Comparison of ENCODE assay signal across 8 cellular contexts in the genomic region with DNA sequence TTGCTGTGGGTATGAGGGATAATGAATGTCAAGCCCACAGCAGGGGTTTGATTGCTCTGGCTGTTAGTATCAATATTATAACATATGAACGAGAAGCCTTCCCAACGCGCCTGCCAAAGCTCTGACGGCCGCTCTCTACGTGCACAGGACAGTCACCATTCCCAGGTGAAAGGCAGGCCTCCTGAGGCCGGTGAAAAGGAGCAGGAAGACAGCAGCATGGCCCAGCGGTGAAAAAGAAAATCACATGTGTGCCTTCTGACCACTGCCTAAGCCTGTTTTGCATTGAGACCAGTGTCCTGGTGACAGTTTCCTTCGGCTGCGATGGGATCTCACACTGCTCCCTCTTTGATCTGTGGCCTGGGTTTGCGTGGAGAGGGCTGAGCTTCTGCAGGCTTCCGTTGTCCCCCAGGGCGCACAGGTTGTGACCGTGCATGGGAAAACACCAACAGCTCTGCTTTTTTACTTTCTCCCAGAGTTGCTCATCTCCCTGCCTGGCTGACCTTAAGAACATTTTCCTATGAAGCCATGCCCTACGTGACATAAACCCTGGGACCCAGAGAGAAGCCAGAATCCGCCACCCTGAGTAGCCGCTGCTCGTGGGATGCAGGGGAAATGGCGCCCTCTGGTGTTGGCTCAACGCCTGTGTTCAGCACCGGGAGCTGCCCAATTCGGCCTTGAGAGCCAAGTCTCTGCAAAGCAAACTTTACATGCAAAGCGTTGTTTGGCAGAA.
DNase-seq lines count a peak whose midpoint lies in the region; ATAC-seq and TF ChIP-seq lines count a peak whose summit lies in the region.

No MANE protein-coding gene starts in this region.

- peak; percentile 67 for DNase-seq in GM03348 (ENCODE audit: low spot score)
- peak; percentile 34 for DNase-seq in M059J (ENCODE audit: low read depth)
- DNase-seq in T-helper 9 cell: peak; percentile 35
- peak; percentile 29 to 48 for DNase-seq in cardiac fibroblast (ENCODE audit: low read depth in 2 of 2)
- peak; percentile 18 to 87 for DNase-seq in lower leg skin (ENCODE audit: low spot score in 2 of 2)
- peak; percentile 13 to 23 for DNase-seq in stimulated activated CD8-positive, alpha-beta memory T cell treated with anti-CD3 and anti-CD28 coated beads, Interleukin-15, amount 100 ng/mL, for 48 hours (ENCODE audit: low read depth in 2 of 2)
- no peak for DNase-seq in coronary artery (ENCODE audit: low spot score)

- 43 to 46% methylated on average over 23 of the region's 23 CpGs for WGBS in lower leg skin, 2 donors

- intact Hi-C loops in lower leg skin (cut with DNase I; ENCODE audit: low total_unique reads): no loop called here

- no peak for TF ChIP-seq POLR2A in lower leg skin (IDR thresholded peaks at IDR 0.05)

- TF ChIP-seq CTCF in cardiac fibroblast (IDR thresholded peaks at IDR 0.05; ENCODE audit: low read depth, low read length): peak; percentile 87
- no peak for TF ChIP-seq CTCF in lower leg skin (IDR thresholded peaks at IDR 0.05)
- TF ChIP-seq CTCF in coronary artery (IDR thresholded peaks at IDR 0.05): no peak

- no peak overlapping the region for H3K4me3 ChIP-seq in cardiac fibroblast (replicated peaks in 1 of 2; ENCODE audit: low read depth in 2 of 2, low read length in 2 of 2)
- H3K4me3 ChIP-seq in lower leg skin (ENCODE audit: low read depth, poor library complexity, severe bottlenecking): no peak overlapping the region
- no peak overlapping the region for H3K4me3 ChIP-seq in coronary artery

- ATAC-seq in HG03520 (IDR thresholded peaks at IDR 0.05; ENCODE audit: unreplicated experiment): no peak

- no peak overlapping the region for H3K27ac ChIP-seq in coronary artery
